Comparison of ENCODE assay signal across 27 cellular contexts in the genomic region with DNA sequence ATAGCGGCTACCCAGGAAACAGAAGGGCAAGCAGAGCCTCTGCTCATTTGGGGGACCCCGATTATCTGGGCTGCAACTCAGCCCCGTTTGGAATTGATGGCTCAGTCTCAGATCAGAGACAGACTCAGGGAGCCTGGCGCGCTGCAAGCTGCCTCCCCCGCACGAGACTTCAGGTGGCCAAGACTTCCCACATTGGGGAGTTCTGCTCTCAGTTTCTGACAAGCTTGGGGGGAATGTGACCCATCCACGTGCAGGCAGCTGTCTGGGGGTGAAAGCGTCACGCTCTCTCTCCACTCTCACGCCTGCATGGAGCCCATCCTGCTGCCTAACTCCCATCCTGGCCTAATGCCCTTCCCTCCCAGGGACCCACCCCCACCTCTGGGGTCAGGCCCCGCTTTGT.
"Had no signal": no experiment of that assay in that cellular context is flagged by ENCODE, and none has a peak within 500 bp of the region (broad histone marks: within the 10 kb centered on the region; RNA-seq: fewer than 3 reads in every experiment).

No MANE protein-coding gene starts in this region.

- ATAC-seq: activated T-helper 17 cell treated with anti-CD3 and anti-CD28 coated beads, Interleukin-2, amount 50 U/mL, for 72 hours; gastroesophageal sphincter; left ventricle myocardium superior; natural killer cell; T-cell; WTC11 had no signal

- H3K9me3 ChIP-seq: adrenal gland, breast epithelium, esophagus squamous epithelium, gastroesophageal sphincter, spleen, thoracic aorta had no signal

- H3K27me3 Mint-ChIP-seq: activated naive CD8-positive, alpha-beta T cell had no signal

- H3K4me1 Mint-ChIP-seq: activated T-helper 17 cell treated with anti-CD3 and anti-CD28 coated beads, Interleukin-2, amount 50 U/mL, for 72 hours; natural killer cell had no signal

- H3K27me3 ChIP-seq: adrenal gland, breast epithelium, gastroesophageal sphincter had no signal

- H3K36me3 ChIP-seq: adrenal gland, breast epithelium, esophagus squamous epithelium, gastroesophageal sphincter, spleen, thoracic aorta had no signal

- H3K27ac Mint-ChIP-seq: activated naive CD8-positive, alpha-beta T cell; activated T-helper 17 cell treated with anti-CD3 and anti-CD28 coated beads, Interleukin-2, amount 50 U/mL, for 72 hours; endodermal cell; natural killer cell; progenitor cell of endocrine pancreas; type B pancreatic cell; WTC11 had no signal

- H3K4me3 Mint-ChIP-seq: activated naive CD8-positive, alpha-beta T cell; activated T-helper 17 cell treated with anti-CD3 and anti-CD28 coated beads, Interleukin-2, amount 50 U/mL, for 72 hours; endodermal cell; natural killer cell; T-cell; type B pancreatic cell; WTC11 had no signal

- H3K36me3 Mint-ChIP-seq: activated naive CD8-positive, alpha-beta T cell; natural killer cell; T-cell; type B pancreatic cell; WTC11 had no signal

- DNase-seq: activated T-cell treated with anti-CD3 and anti-CD28 coated beads, Interleukin-2, amount 50 U/mL, for 1 hour; adrenal gland; cerebellar nuclear complex; endodermal cell; esophagus squamous epithelium; head of caudate nucleus; hypothalamus; left ventricle myocardium superior; mammary epithelial cell; midbrain; natural killer cell; nucleus accumbens; spleen; stimulated activated CD4-positive, alpha-beta T cell treated with anti-CD3 and anti-CD28 coated beads, Interleukin-4, amount 100 ng/mL, for 1 hour; stimulated activated naive CD4-positive, alpha-beta T cell; T-cell had no signal

- FAIRE-seq: astrocyte, islet of Langerhans had no signal

- H3K27ac ChIP-seq: adrenal gland, breast epithelium, coronary artery, esophagus squamous epithelium, gastroesophageal sphincter, spleen, thoracic aorta had no signal

- H3K4me3 ChIP-seq: adrenal gland, breast epithelium, coronary artery, esophagus squamous epithelium, gastroesophageal sphincter, spleen, thoracic aorta had no signal

- H3K9me3 Mint-ChIP-seq: activated T-helper 17 cell treated with anti-CD3 and anti-CD28 coated beads, Interleukin-2, amount 50 U/mL, for 72 hours; endodermal cell; natural killer cell; T-cell; type B pancreatic cell; WTC11 had no signal
